20 cellular contexts compared by ENCODE assay signal in the genomic region with DNA sequence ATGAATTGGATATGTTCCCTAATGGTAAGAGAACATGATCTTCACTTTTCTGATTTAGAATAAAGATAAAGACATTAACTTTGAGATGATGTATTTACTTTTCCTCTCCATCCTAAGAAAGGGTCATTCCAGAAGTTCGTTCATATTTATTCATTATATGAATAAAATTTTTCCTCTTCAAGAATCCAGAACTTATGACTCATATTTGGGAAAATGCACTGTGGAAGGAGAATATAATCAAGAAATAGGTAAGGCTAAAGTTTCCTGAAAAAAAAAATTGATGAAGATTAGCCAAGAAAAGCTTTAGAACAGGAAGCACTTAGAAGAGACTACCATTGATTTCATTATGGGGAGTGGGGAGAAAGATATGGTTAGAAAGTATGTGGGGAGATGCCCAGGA.
"Had no signal": no experiment of that assay in that cellular context is flagged by ENCODE, and none has a peak within 500 bp of the region (broad histone marks: within the 10 kb centered on the region; RNA-seq: fewer than 3 reads in every experiment).

No MANE protein-coding gene starts in this region.

- H3K4me1 ChIP-seq: right lobe of liver had no signal

- H3K27me3 Mint-ChIP-seq: activated B cell treated with CpG ODN at 0.5 μM for 24 hours; activated CD4-positive, alpha-beta T cell treated with anti-CD3 and anti-CD28 coated beads for 36 hours; activated naive CD8-positive, alpha-beta T cell; brain; natural killer cell treated with Interleukin-12 subunit alpha and Interleukin-12 subunit beta and Interleukin-15 and Interleukin-18, amount 100 ng/mL, for 72 hours; stimulated activated memory B cell treated with anti-CD40 and anti-IgM and Interleukin-4, amounts not matched to agents 10 μg/mL and 1 μg/mL and 100 μg/mL, for 72 hours had no signal

- H3K9me3 ChIP-seq: heart left ventricle, neutrophil, right lobe of liver, stomach, upper lobe of left lung had no signal

- H3K27me3 ChIP-seq: heart left ventricle, neutrophil, right lobe of liver, stomach, upper lobe of left lung had no signal

- H3K36me3 Mint-ChIP-seq: brain; stimulated activated memory B cell treated with anti-CD40 and anti-IgM and Interleukin-4, amounts not matched to agents 10 μg/mL and 1 μg/mL and 100 μg/mL, for 72 hours had no signal

- DNase-seq: activated B cell treated with CpG ODN at 0.5 μM for 24 hours; activated CD4-positive, alpha-beta T cell treated with anti-CD3 and anti-CD28 coated beads for 36 hours; activated CD4-positive, alpha-beta T cell treated with anti-CD3 and anti-CD28 coated beads, Interleukin-2, amount 50 U/mL, for 48 hours; activated CD8-positive, alpha-beta memory T cell treated with anti-CD3 and anti-CD28 coated beads, Interleukin-2, amount 50 U/mL, for 48 hours; activated naive CD4-positive, alpha-beta T cell; activated T-cell treated with anti-CD3 and anti-CD28 coated beads, Interleukin-2, amount 50 U/mL, for 4 hours; effector memory CD4-positive, alpha-beta T cell; heart left ventricle; right lobe of liver; small intestine; stomach; upper lobe of left lung had no signal

- H3K4me3 Mint-ChIP-seq: activated B cell treated with CpG ODN at 0.5 μM for 24 hours; activated CD4-positive, alpha-beta T cell treated with anti-CD3 and anti-CD28 coated beads for 36 hours; activated naive CD8-positive, alpha-beta T cell; activated T-cell treated with anti-CD3 and anti-CD28 coated beads, Interleukin-2, amount 50 U/mL, for 4 hours; brain; natural killer cell treated with Interleukin-12 subunit alpha and Interleukin-12 subunit beta and Interleukin-15 and Interleukin-18, amount 100 ng/mL, for 72 hours; stimulated activated memory B cell treated with anti-CD40 and anti-IgM and Interleukin-4, amounts not matched to agents 10 μg/mL and 1 μg/mL and 100 μg/mL, for 72 hours; T-helper 1 cell treated with Interleukin-12 subunit alpha and Interleukin-12 subunit beta and Interleukin-4 antibody, amounts not matched to agents 30 μg/mL and 1 μg/mL, for 36 hours had no signal

- H3K27ac Mint-ChIP-seq: activated B cell treated with CpG ODN at 0.5 μM for 24 hours; activated CD4-positive, alpha-beta T cell treated with anti-CD3 and anti-CD28 coated beads for 36 hours; activated naive CD8-positive, alpha-beta T cell; activated T-helper 2 cell treated with anti-CD3 and anti-CD28 coated beads, Interferon-gamma antibody, Interleukin-2, Interleukin-4, amounts not matched to agents 10 μg/mL and 5 μg/mL and 100 μg/mL, durations not matched to agents 14 hours and 24 hours and 36 hours; natural killer cell treated with Interleukin-12 subunit alpha and Interleukin-12 subunit beta and Interleukin-15 and Interleukin-18, amount 100 ng/mL, for 72 hours; stimulated activated memory B cell treated with anti-CD40 and anti-IgM and Interleukin-4, amounts not matched to agents 10 μg/mL and 1 μg/mL and 100 μg/mL, for 72 hours; T-helper 1 cell treated with Interleukin-12 subunit alpha and Interleukin-12 subunit beta and Interleukin-4 antibody, amounts not matched to agents 30 μg/mL and 1 μg/mL, for 36 hours had no signal

- H3K36me3 ChIP-seq: heart left ventricle, neutrophil, right lobe of liver, stomach, upper lobe of left lung had no signal

- H3K4me1 Mint-ChIP-seq: stimulated activated memory B cell treated with anti-CD40 and anti-IgM and Interleukin-4, amounts not matched to agents 10 μg/mL and 1 μg/mL and 100 μg/mL, for 72 hours had no signal

- ATAC-seq: activated CD4-positive, alpha-beta T cell treated with anti-CD3 and anti-CD28 coated beads for 36 hours; activated T-cell treated with anti-CD3 and anti-CD28 coated beads, Interleukin-2, amount 50 U/mL, for 4 hours; esophagus mucosa; heart left ventricle; natural killer cell treated with Interleukin-12 subunit alpha and Interleukin-12 subunit beta and Interleukin-15 and Interleukin-18, amount 100 ng/mL, for 72 hours; right lobe of liver; stimulated activated memory B cell treated with anti-CD40 and anti-IgM and Interleukin-4, amounts not matched to agents 10 μg/mL and 1 μg/mL and 100 μg/mL, for 72 hours had no signal

- H3K4me3 ChIP-seq: heart left ventricle, right lobe of liver, stomach, upper lobe of left lung had no signal

- H3K27ac ChIP-seq: neutrophil had no signal

- H3K9me3 Mint-ChIP-seq: activated B cell treated with CpG ODN at 0.5 μM for 24 hours; natural killer cell treated with Interleukin-12 subunit alpha and Interleukin-12 subunit beta and Interleukin-15 and Interleukin-18, amount 100 ng/mL, for 72 hours; stimulated activated memory B cell treated with anti-CD40 and anti-IgM and Interleukin-4, amounts not matched to agents 10 μg/mL and 1 μg/mL and 100 μg/mL, for 72 hours had no signal
